8 cellular contexts compared by ENCODE assay signal in genomic region chr4:36285784-36286480, GRCh38. TPM values are rescaled to one million over a fixed set of nuclear protein-coding genes. Genes with fewer than 3 reads are reported as not detected.
DNase-seq lines count a peak whose midpoint lies in the region; ATAC-seq and TF ChIP-seq lines count a peak whose summit lies in the region.

No MANE protein-coding gene starts in this region.

- H3K79me1 ChIP-seq in mesenchymal stem cell (replicated peaks; ENCODE audit: low read length, poor library complexity, severe bottlenecking), result no peaks in the 10 kb centered on the region
- no peaks in the 10 kb centered on the region for H3K79me1 ChIP-seq in trophoblast cell (ENCODE audit: low read length)

- no peak for TF ChIP-seq POLR2A in spleen (IDR thresholded peaks at IDR 0.05)

- intact Hi-C loops in spleen (cut with DNase I; ENCODE audit: low total_unique reads), result no loop called here

- ATAC-seq in GM21723 (IDR thresholded peaks at IDR 0.05; ENCODE audit: unreplicated experiment), result peak; percentile 98

- H4K91ac ChIP-seq in mesenchymal stem cell (ENCODE audit: low read length) (no peak overlapping the region), trophoblast cell (ENCODE audit: low read depth, low read length) (no peak overlapping the region)

- no peak overlapping the region for H2BK120ac ChIP-seq in mesenchymal stem cell (ENCODE audit: low read depth, low read length)
- no peak overlapping the region for H2BK120ac ChIP-seq in trophoblast cell (ENCODE audit: insufficient read depth, low read length, poor library complexity)

- H2BK15ac ChIP-seq in mesenchymal stem cell (ENCODE audit: low read depth, poor library complexity, severe bottlenecking), result no peak overlapping the region

- no peak overlapping the region for H2BK5ac ChIP-seq in mesenchymal stem cell (ENCODE audit: low read depth, low read length, poor library complexity, severe bottlenecking)
- no peak overlapping the region for H2BK5ac ChIP-seq in trophoblast cell (ENCODE audit: low read depth, low read length, poor library complexity)

- no peaks in the 10 kb centered on the region for H3K79me2 ChIP-seq in trophoblast cell (ENCODE audit: control insufficient read depth, insufficient read depth, low read length, poor library complexity)

- peak; percentile 3 for TF ChIP-seq CTCF in GM12865 (IDR thresholded peaks at IDR 0.05; ENCODE audit: insufficient read depth, low read depth, low read length, missing control alignments)
- TF ChIP-seq CTCF in spleen (IDR thresholded peaks at IDR 0.05 in 8 of 11, conservative IDR thresholded peaks at IDR 0.05 in 3 of 11), result peak in 1 of 11 experiments; percentile 17

- no peak overlapping the region for H4K12ac ChIP-seq in trophoblast cell (ENCODE audit: low read depth, low read length)

- H2BK12ac ChIP-seq in mesenchymal stem cell (ENCODE audit: low read length in 2 of 2), result no peak overlapping the region
- H2BK12ac ChIP-seq in trophoblast cell (ENCODE audit: low read length), result no peak overlapping the region

- no peak overlapping the region for H3K9ac ChIP-seq in mesenchymal stem cell (ENCODE audit: low read length)
- no peak overlapping the region for H3K9ac ChIP-seq in trophoblast cell (ENCODE audit: low read length)

- 57 to 66% (median 65%) methylated on average over 6 of the region's 6 CpGs for WGBS in spleen, 5 donors
- 71% methylated on average over 6 of the region's 6 CpGs for WGBS in mesenchymal stem cell
- WGBS in trophoblast cell (ENCODE audit: extremely low coverage, insufficient coverage, insufficient read length), result no CpG with 5 or more reads among the region's 6 CpGs

- H3K36me3 ChIP-seq in spleen (no peaks in the 10 kb centered on the region), mesenchymal stem cell (ENCODE audit: control insufficient read depth in 1 of 2, insufficient read depth in 2 of 2, low read depth in 1 of 2, low read length in 2 of 2) (no peaks in the 10 kb centered on the region), trophoblast cell (ENCODE audit: control insufficient read depth in 1 of 2, insufficient read depth in 2 of 2, low read length in 2 of 2) (no peaks in the 10 kb centered on the region)

- H2AK5ac ChIP-seq in mesenchymal stem cell (ENCODE audit: low read length, severe bottlenecking), result no peak overlapping the region
- no peak overlapping the region for H2AK5ac ChIP-seq in trophoblast cell (ENCODE audit: low read length)

- H3K4me2 ChIP-seq in mesenchymal stem cell (ENCODE audit: low read length, poor library complexity, severe bottlenecking) (no peak overlapping the region), trophoblast cell (ENCODE audit: low read length) (no peak overlapping the region)

- no peak overlapping the region for H3K18ac ChIP-seq in mesenchymal stem cell (ENCODE audit: low read depth in 1 of 2, low read length in 2 of 2)
- no peak overlapping the region for H3K18ac ChIP-seq in trophoblast cell (ENCODE audit: low read length)

- no peak overlapping the region for H3K4ac ChIP-seq in mesenchymal stem cell (ENCODE audit: low read depth in 1 of 2, low read length in 2 of 2)
- no peak overlapping the region for H3K4ac ChIP-seq in trophoblast cell (ENCODE audit: low read depth, low read length)

- no peak overlapping the region for H3K14ac ChIP-seq in mesenchymal stem cell (ENCODE audit: low read length in 2 of 2)
- H3K14ac ChIP-seq in trophoblast cell (ENCODE audit: low read length), result no peak overlapping the region

- no peak overlapping the region for H4K8ac ChIP-seq in mesenchymal stem cell (ENCODE audit: low read length)
- no peak overlapping the region for H4K8ac ChIP-seq in trophoblast cell (ENCODE audit: low read depth, low read length)

- H3K27ac ChIP-seq in spleen (peak overlapping the region; percentile 16 to 84 (median 64)), mesenchymal stem cell (ENCODE audit: low read length, poor library complexity, severe bottlenecking) (no peak overlapping the region), trophoblast cell (ENCODE audit: low read depth, low read length) (no peak overlapping the region)

- H3K4me1 ChIP-seq in spleen, result peaks cover 0 to 19% (median 4%) of the 10 kb centered on the region in 6 donors
- no peaks in the 10 kb centered on the region for H3K4me1 ChIP-seq in mesenchymal stem cell (ENCODE audit: control insufficient read depth, insufficient read depth, low read depth, low read length)
- H3K4me1 ChIP-seq in trophoblast cell (ENCODE audit: control insufficient read depth in 1 of 2, insufficient read depth in 2 of 2, low read length in 2 of 2), result no peaks in the 10 kb centered on the region

- H3K23ac ChIP-seq in mesenchymal stem cell (ENCODE audit: low read length in 2 of 2) (no peak overlapping the region), trophoblast cell (ENCODE audit: low read length) (no peak overlapping the region)

- H3K4me3 ChIP-seq in GM12865 (ENCODE audit: low read depth, low read length), result no peak overlapping the region
- H3K4me3 ChIP-seq in spleen, result peak overlapping the region in 1 of 8 donors; percentile 32
- H3K4me3 ChIP-seq in mesenchymal stem cell (ENCODE audit: insufficient read depth in 1 of 2, low read depth in 1 of 2, low read length in 2 of 2), result no peak overlapping the region
- no peak overlapping the region for H3K4me3 ChIP-seq in trophoblast cell (ENCODE audit: low read depth, low read length)

- DNase-seq in GM12865 (ENCODE audit: low read depth), result peak; percentile 92
- DNase-seq in LoVo (ENCODE audit: low spot score), result peak; percentile 58
- peak; percentile 29 for DNase-seq in activated T-helper 1 cell treated with Interleukin-2 at 50 U/mL for 16 hours (ENCODE audit: low read depth)
- DNase-seq in spleen, result no peak
- DNase-seq in mesenchymal stem cell, result no peak
- DNase-seq in NCI-H1048 (lab: John Stamatoyannopoulos, UW), result no peak
- no peak for DNase-seq in trophoblast cell

- H3K9me3 ChIP-seq in spleen, result no peaks in the 10 kb centered on the region
- H3K9me3 ChIP-seq in mesenchymal stem cell (ENCODE audit: control insufficient read depth, low read length), result no peaks in the 10 kb centered on the region
- no peaks in the 10 kb centered on the region for H3K9me3 ChIP-seq in trophoblast cell (ENCODE audit: insufficient read depth, low read depth, low read length)

- H2AFZ ChIP-seq in mesenchymal stem cell (ENCODE audit: low read depth, low read length), result no peak overlapping the region
- no peak overlapping the region for H2AFZ ChIP-seq in trophoblast cell (ENCODE audit: insufficient read depth, low read length, poor library complexity)

- H3K27me3 ChIP-seq in spleen (replicated peaks in 1 of 7) (no peaks in the 10 kb centered on the region), mesenchymal stem cell (ENCODE audit: control insufficient read depth in 1 of 2, insufficient read depth in 1 of 2, low read length in 2 of 2) (no peaks in the 10 kb centered on the region), trophoblast cell (ENCODE audit: insufficient read depth, low read length) (no peaks in the 10 kb centered on the region)

RNA-seq across cellular contexts. Expression of gene DTHD1, which starts 4.5 kb away (rescaled TPM):
- total RNA-seq in spleen, result 10 to 100 TPM in 3 of 7 donors, 1 to 10 TPM in 4; 7.5 to 12.2 (median 9.6) TPM
- under 1 TPM; 0.18 to 0.51 (median 0.24) TPM for polyA plus RNA-seq in spleen
- not detected for polyA plus RNA-seq in mesenchymal stem cell (2013, experiment 1 of 2)
- not detected for polyA plus RNA-seq in mesenchymal stem cell (2013, experiment 2 of 2)
- not detected in 2 replicates for polyA plus RNA-seq in trophoblast cell (2013)

RNA-seq across cellular contexts. Expression of gene ARAP2, which starts 41.6 kb away (rescaled TPM):
- 100 to 1,000 TPM in 2 of 7 donors, 10 to 100 TPM in 5; 51.9 to 161 (median 71.6) TPM for total RNA-seq in spleen
- 1 to 10 TPM; 6.8 to 9.5 (median 7.7) TPM for polyA plus RNA-seq in spleen
- 0.18 TPM for polyA plus RNA-seq in mesenchymal stem cell (2013, experiment 1 of 2)
- polyA plus RNA-seq in mesenchymal stem cell (2013, experiment 2 of 2), result 0.16 TPM
- 3.5 and 3.8 TPM in 2 replicates for polyA plus RNA-seq in trophoblast cell (2013)

Comparison
In these comparisons a context has a peak if more than half of its experiments do, and no peak if none do; other contexts are left out.
1. DNase-seq: peak in GM12865 (single experiment), LoVo (single experiment) and activated T-helper 1 cell treated with Interleukin-2 at 50 U/mL for 16 hours (single experiment); none in spleen (single experiment), mesenchymal stem cell (single experiment), NCI-H1048 (single experiment) and trophoblast cell (0 of 2).
2. H3K27ac ChIP-seq: peak in spleen (8 of 8); none in mesenchymal stem cell (single experiment) and trophoblast cell (single experiment).